In genomic region chr7:108541493-108541892, GRCh38 we compare ENCODE assay signal across 1 cellular context.
TF ChIP-seq lines count a peak whose summit lies in the region.

No MANE protein-coding gene starts in this region.

TF ChIP-seq in H1, 55 proteins besides CTCF, POLR2A, EP300 and RAD21 (continued from another document):
- TF ChIP-seq CHD7 (IDR thresholded peaks at IDR 0.05; ENCODE audit: insufficient replicate concordance, low read length) (peak; percentile 98), HDAC2 (IDR thresholded peaks at IDR 0.05; ENCODE audit: borderline replicate concordance in 1 of 2, low read depth in 2 of 2, low read length in 2 of 2) (peak in 1 of 2 experiments; percentile 75; a peak in 1 of 4 replicates), NANOG (IDR thresholded peaks at IDR 0.05; ENCODE audit: insufficient read depth, low read depth, low read length, poor library complexity, severe bottlenecking) (peak; percentile 60), ASH2L (IDR thresholded peaks at IDR 0.05; ENCODE audit: low read length) (no peak), SP1 (IDR thresholded peaks at IDR 0.05; ENCODE audit: low read depth, low read length) (0 out of 2 replicates have a peak, but pooled peaks have one; percentile 31)
